1 cellular context compared by ENCODE assay signal in genomic region chr11:2114430-2115241, GRCh38.
A peak's percentile ranks its signal among the peaks of the same experiment; 100 is the strongest.
TF ChIP-seq lines count a peak whose summit lies in the region.

No MANE protein-coding gene starts in this region.

TF ChIP-seq in liver, 16 proteins besides CTCF, POLR2A, EP300 and RAD21 (continued from another document):
- TF ChIP-seq, protein P1, sequence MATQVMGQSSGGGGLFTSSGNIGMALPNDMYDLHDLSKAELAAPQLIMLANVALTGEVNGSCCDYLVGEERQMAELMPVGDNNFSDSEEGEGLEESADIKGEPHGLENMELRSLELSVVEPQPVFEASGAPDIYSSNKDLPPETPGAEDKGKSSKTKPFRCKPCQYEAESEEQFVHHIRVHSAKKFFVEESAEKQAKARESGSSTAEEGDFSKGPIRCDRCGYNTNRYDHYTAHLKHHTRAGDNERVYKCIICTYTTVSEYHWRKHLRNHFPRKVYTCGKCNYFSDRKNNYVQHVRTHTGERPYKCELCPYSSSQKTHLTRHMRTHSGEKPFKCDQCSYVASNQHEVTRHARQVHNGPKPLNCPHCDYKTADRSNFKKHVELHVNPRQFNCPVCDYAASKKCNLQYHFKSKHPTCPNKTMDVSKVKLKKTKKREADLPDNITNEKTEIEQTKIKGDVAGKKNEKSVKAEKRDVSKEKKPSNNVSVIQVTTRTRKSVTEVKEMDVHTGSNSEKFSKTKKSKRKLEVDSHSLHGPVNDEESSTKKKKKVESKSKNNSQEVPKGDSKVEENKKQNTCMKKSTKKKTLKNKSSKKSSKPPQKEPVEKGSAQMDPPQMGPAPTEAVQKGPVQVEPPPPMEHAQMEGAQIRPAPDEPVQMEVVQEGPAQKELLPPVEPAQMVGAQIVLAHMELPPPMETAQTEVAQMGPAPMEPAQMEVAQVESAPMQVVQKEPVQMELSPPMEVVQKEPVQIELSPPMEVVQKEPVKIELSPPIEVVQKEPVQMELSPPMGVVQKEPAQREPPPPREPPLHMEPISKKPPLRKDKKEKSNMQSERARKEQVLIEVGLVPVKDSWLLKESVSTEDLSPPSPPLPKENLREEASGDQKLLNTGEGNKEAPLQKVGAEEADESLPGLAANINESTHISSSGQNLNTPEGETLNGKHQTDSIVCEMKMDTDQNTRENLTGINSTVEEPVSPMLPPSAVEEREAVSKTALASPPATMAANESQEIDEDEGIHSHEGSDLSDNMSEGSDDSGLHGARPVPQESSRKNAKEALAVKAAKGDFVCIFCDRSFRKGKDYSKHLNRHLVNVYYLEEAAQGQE (IDR thresholded peaks at IDR 0.05) = no peak
- TF ChIP-seq FOXA2 (IDR thresholded peaks at IDR 0.05) (no peak), NR2F2 (IDR thresholded peaks at IDR 0.05) (peak; percentile 18)
- TF ChIP-seq, protein P2, sequence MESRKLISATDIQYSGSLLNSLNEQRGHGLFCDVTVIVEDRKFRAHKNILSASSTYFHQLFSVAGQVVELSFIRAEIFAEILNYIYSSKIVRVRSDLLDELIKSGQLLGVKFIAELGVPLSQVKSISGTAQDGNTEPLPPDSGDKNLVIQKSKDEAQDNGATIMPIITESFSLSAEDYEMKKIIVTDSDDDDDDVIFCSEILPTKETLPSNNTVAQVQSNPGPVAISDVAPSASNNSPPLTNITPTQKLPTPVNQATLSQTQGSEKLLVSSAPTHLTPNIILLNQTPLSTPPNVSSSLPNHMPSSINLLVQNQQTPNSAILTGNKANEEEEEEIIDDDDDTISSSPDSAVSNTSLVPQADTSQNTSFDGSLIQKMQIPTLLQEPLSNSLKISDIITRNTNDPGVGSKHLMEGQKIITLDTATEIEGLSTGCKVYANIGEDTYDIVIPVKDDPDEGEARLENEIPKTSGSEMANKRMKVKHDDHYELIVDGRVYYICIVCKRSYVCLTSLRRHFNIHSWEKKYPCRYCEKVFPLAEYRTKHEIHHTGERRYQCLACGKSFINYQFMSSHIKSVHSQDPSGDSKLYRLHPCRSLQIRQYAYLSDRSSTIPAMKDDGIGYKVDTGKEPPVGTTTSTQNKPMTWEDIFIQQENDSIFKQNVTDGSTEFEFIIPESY (IDR thresholded peaks at IDR 0.05) = no peak
